ENCODE assay signal across 19 cellular contexts in genomic region chr4:67531349-67531748, GRCh38. TPM values are rescaled to one million over a fixed set of nuclear protein-coding genes. Genes with fewer than 3 reads are reported as not detected.
DNase-seq lines count a peak whose midpoint lies in the region; ATAC-seq and TF ChIP-seq lines count a peak whose summit lies in the region.
"Had no signal": no experiment of that assay in that cellular context is flagged by ENCODE, and none has a peak within 500 bp of the region (broad histone marks: within the 10 kb centered on the region; RNA-seq: fewer than 3 reads in every experiment).

No MANE protein-coding gene starts in this region.

- no peak for TF ChIP-seq EP300 in suprapubic skin (IDR thresholded peaks at IDR 0.05)

- WGBS in suprapubic skin = 89% methylated on average over 3 of the region's 3 CpGs

- H3K27ac Mint-ChIP-seq in WTC11 = peak overlapping the region; percentile 76; the same call in 1 of the 2 replicates
- H3K27ac Mint-ChIP-seq: CD4-positive, alpha-beta memory T cell; HFFc6 had no signal

- ATAC-seq in WTC11 (no peak), GM21723 (IDR thresholded peaks at IDR 0.05; ENCODE audit: unreplicated experiment) (no peak)
- no peak for ATAC-seq in activated CD4-positive, CD25-positive, alpha-beta regulatory T cell treated with anti-CD3 and anti-CD28 coated beads, Interleukin-2, amount 50 U/mL, for 24 hours
- ATAC-seq: HepG2 had no signal

- H3K9me3 ChIP-seq in suprapubic skin = no peaks in the 10 kb centered on the region

- H3K4me3 ChIP-seq in suprapubic skin = no peak overlapping the region
- H3K4me3 ChIP-seq: PC-9 had no signal

- no peaks in the 10 kb centered on the region for H3K27me3 ChIP-seq in suprapubic skin

- CTCF ChIA-PET in WTC11 (lab: Charles Lee) = no interaction called here

- H3K27me3 Mint-ChIP-seq in WTC11 (ENCODE audit: low read depth) = no peaks in the 10 kb centered on the region
- H3K27me3 Mint-ChIP-seq: CD4-positive, alpha-beta memory T cell had no signal

- no peak overlapping the region for H3K4me3 Mint-ChIP-seq in WTC11
- H3K4me3 Mint-ChIP-seq: CD4-positive, alpha-beta memory T cell; HFFc6 had no signal

- peaks cover 65% of the 10 kb centered on the region for H3K36me3 ChIP-seq in suprapubic skin

- POLR2A ChIA-PET in WTC11 (lab: Charles Lee) = no interaction called here

- no peak overlapping the region for H3K27ac ChIP-seq in suprapubic skin
- H3K27ac ChIP-seq: KMS-11, PC-9 had no signal

- H3K4me1 ChIP-seq in suprapubic skin = no peaks in the 10 kb centered on the region

- peaks cover 57% of the 10 kb centered on the region for H3K36me3 Mint-ChIP-seq in WTC11

- no peak for TF ChIP-seq POLR2A in suprapubic skin (IDR thresholded peaks at IDR 0.05)

- DNase-seq in COR-L47 (lab: John Stamatoyannopoulos, UW) = peak; percentile 4
- peak; percentile 70 for DNase-seq in DMS53 (lab: John Stamatoyannopoulos, UW)
- DNase-seq in NCI-H2171 (lab: John Stamatoyannopoulos, UW) = peak; percentile 47
- DNase-seq in WTC11 (ENCODE audit: low spot score) = no peak
- no peak for DNase-seq in Kasumi-1 (lab: John Stamatoyannopoulos, UW)
- no peak for DNase-seq in suprapubic skin (ENCODE audit: low spot score in 2 of 2)
- DNase-seq: CD4-positive, alpha-beta memory T cell; EL; HFFc6; NCI-H1105; NCI-H1930; NCI-H524 treated with DMSO at 0.1 percent for 48 hours; PC-9; T-helper 9 cell had no signal

- TF ChIP-seq CTCF in WTC11 (IDR thresholded peaks at IDR 0.05) = no peak
- no peak for TF ChIP-seq CTCF in suprapubic skin (IDR thresholded peaks at IDR 0.05)

- peaks cover 8% of the 10 kb centered on the region for H3K4me1 Mint-ChIP-seq in WTC11

- peaks cover 7% of the 10 kb centered on the region for H3K9me3 Mint-ChIP-seq in WTC11
- H3K9me3 Mint-ChIP-seq: HFFc6 had no signal

TF ChIP-seq in WTC11, 78 proteins besides CTCF, POLR2A, EP300 and RAD21:
- TF ChIP-seq OVOL2 (CRISPR knock-in tag; IDR thresholded peaks at IDR 0.05; ENCODE audit: borderline replicate concordance) = no peak
- TF ChIP-seq ZNF263 (CRISPR knock-in tag; IDR thresholded peaks at IDR 0.05; ENCODE audit: low read depth) = no peak
- no peak for TF ChIP-seq SOX15 (CRISPR knock-in tag; IDR thresholded peaks at IDR 0.05)
- no peak for TF ChIP-seq CBFB (CRISPR knock-in tag; IDR thresholded peaks at IDR 0.05; ENCODE audit: low read depth)
- TF ChIP-seq ZNF138 (CRISPR knock-in tag; conservative IDR thresholded peaks at IDR 0.05) = no peak
- TF ChIP-seq CREM (CRISPR knock-in tag; IDR thresholded peaks at IDR 0.05) = no peak
- TF ChIP-seq ZNF512 (CRISPR knock-in tag; IDR thresholded peaks at IDR 0.05; ENCODE audit: borderline replicate concordance) = no peak
- no peak for TF ChIP-seq ZNF317 (CRISPR knock-in tag; IDR thresholded peaks at IDR 0.05; ENCODE audit: borderline replicate concordance, low read depth)
- no peak for TF ChIP-seq FOXP1 (CRISPR knock-in tag; IDR thresholded peaks at IDR 0.05; ENCODE audit: borderline replicate concordance)
TF ChIP-seq in WTC11: peak in this region for 0.

RNA-seq across cellular contexts. Expression of gene CENPC, which starts 14.0 kb away (rescaled TPM):
- 17.7 to 20.3 TPM (median 19.1 TPM) in 3 replicates for total RNA-seq in WTC11 (2021)
- 10 to 100 TPM; 17.5 to 67.3 (median 22.7) TPM for total RNA-seq in suprapubic skin

RNA-seq across cellular contexts. Expression of gene STAP1, which starts 27.2 kb away (rescaled TPM):
- not detected in 3 replicates for total RNA-seq in WTC11 (2021)
- under 1 TPM in 1 of 4 donors, not detected in 3; 0.55 TPM for total RNA-seq in suprapubic skin
- total RNA-seq: H4, HepG2, HFFc6, PC-9 had no signal

Comparison
In these comparisons a context has a peak if more than half of its experiments do, and no peak if none do; other contexts are left out.
1. DNase-seq: peak in COR-L47 (single experiment), DMS53 (single experiment) and NCI-H2171 (single experiment); none in WTC11 (single experiment), Kasumi-1 (0 of 2) and suprapubic skin (0 of 2).